ENCODE assay signal across 8 cellular contexts in genomic region chr11:117985953-117986887, GRCh38.
DNase-seq lines count a peak whose midpoint lies in the region; ATAC-seq lines count a peak whose summit lies in the region.

TSS of gene IL10RA (plus strand) at chr11:117986394. CDS start at chr11:117986468, 74 bp downstream.

- H3K27ac Mint-ChIP-seq in memory B cell: peak within 1 kb of the TSS; percentile 94

- H3K4me3 Mint-ChIP-seq in memory B cell: peak within 1 kb of the TSS; percentile 87

- H3K4me1 Mint-ChIP-seq in memory B cell: peaks cover 41% of the 10 kb centered on the region

- DNase-seq in NCI-H2107 (lab: John Stamatoyannopoulos, UW): peak; percentile 52
- no peak for DNase-seq in NCI-H2107 treated with DMSO at 0.1 percent for 48 hours (lab: John Stamatoyannopoulos, UW; ENCODE audit: unreplicated experiment)
- peak; percentile 65 for DNase-seq in NCI-H146 treated with DMSO at 0.1 percent for 48 hours (lab: John Stamatoyannopoulos, UW; ENCODE audit: unreplicated experiment)
- DNase-seq in activated CD4-positive, alpha-beta T cell treated with anti-CD3 and anti-CD28 coated beads, Interleukin-2, amount 50 U/mL, for 1 hour: peak; percentile 77
- DNase-seq in ecto neural progenitor cell (ENCODE audit: low spot score): peak; percentile 89
- peak; percentile 87 to 89 for DNase-seq in memory B cell (ENCODE audit: low spot score in 2 of 2)
- peak; percentile 66 for DNase-seq in stimulated activated CD8-positive, alpha-beta memory T cell treated with anti-CD3 and anti-CD28 coated beads, Interleukin-12 subunit alpha, Interleukin-12 subunit beta, amount 100 ng/mL, for 1 hour (ENCODE audit: low read depth)

- peaks cover 21% of the 10 kb centered on the region for H3K36me3 Mint-ChIP-seq in memory B cell

- H3K9me3 Mint-ChIP-seq in memory B cell: peaks cover 1% of the 10 kb centered on the region

- H3K27me3 Mint-ChIP-seq in memory B cell: no peaks in the 10 kb centered on the region

- peak; percentile 88 for ATAC-seq in HG02678 (IDR thresholded peaks at IDR 0.05; ENCODE audit: unreplicated experiment)
- ATAC-seq in memory B cell (ENCODE audit: low read depth): peak; percentile 86
